Comparison of ENCODE assay signal across 22 cellular contexts in genomic region chr6:95176322-95176721, GRCh38.
"Had no signal": no experiment of that assay in that cellular context is flagged by ENCODE, and none has a peak within 500 bp of the region (broad histone marks: within the 10 kb centered on the region; RNA-seq: fewer than 3 reads in every experiment).

No MANE protein-coding gene starts in this region.

- H3K9me3 ChIP-seq: right atrium auricular region, suprapubic skin, thyroid gland had no signal

- H3K27ac ChIP-seq: coronary artery, foreskin keratinocyte, right atrium auricular region, suprapubic skin, thyroid gland had no signal

- H3K36me3 Mint-ChIP-seq: immature natural killer cell; naive B cell; stimulated activated effector memory CD8-positive, alpha-beta T cell treated with anti-CD3 and anti-CD28 coated beads, Interleukin-12 subunit alpha, Interleukin-12 subunit beta, amount 100 ng/mL, for 72 hours; type B pancreatic cell had no signal

- H3K27me3 Mint-ChIP-seq: naive B cell, type B pancreatic cell had no signal

- H3K27ac Mint-ChIP-seq: endodermal cell; immature natural killer cell; naive B cell; nephron progenitor cell; stimulated activated effector memory CD8-positive, alpha-beta T cell treated with anti-CD3 and anti-CD28 coated beads, Interleukin-12 subunit alpha, Interleukin-12 subunit beta, amount 100 ng/mL, for 72 hours; type B pancreatic cell had no signal

- H3K4me3 ChIP-seq: coronary artery, lung, right atrium auricular region, suprapubic skin, thyroid gland had no signal

- H3K9me3 Mint-ChIP-seq: endodermal cell; naive B cell; nephron progenitor cell; stimulated activated effector memory CD8-positive, alpha-beta T cell treated with anti-CD3 and anti-CD28 coated beads, Interleukin-12 subunit alpha, Interleukin-12 subunit beta, amount 100 ng/mL, for 72 hours; type B pancreatic cell had no signal

- DNase-seq: effector CD4-positive, alpha-beta T cell; endodermal cell; erythroblast; foreskin keratinocyte; immature natural killer cell; kidney; left colon; left ventricle myocardium superior; mesenchymal stem cell; naive B cell; nephron progenitor cell; posterior cingulate gyrus; small intestine; stimulated activated CD4-positive, alpha-beta T cell treated with anti-CD3 and anti-CD28 coated beads, Interleukin-2, amount 100 ng/mL, for 48 hours; stimulated activated naive CD8-positive, alpha-beta T cell treated with anti-CD3 and anti-CD28 coated beads, Interleukin-15, Interleukin-2, amounts not matched to agents 100 U/mL and 50 U/mL, for 24 hours; thyroid gland had no signal

- H3K27me3 ChIP-seq: foreskin keratinocyte, right atrium auricular region, suprapubic skin, thyroid gland had no signal

- H3K4me1 ChIP-seq: foreskin keratinocyte, right atrium auricular region, suprapubic skin, thyroid gland had no signal

- H3K4me3 Mint-ChIP-seq: endodermal cell; immature natural killer cell; naive B cell; nephron progenitor cell; stimulated activated effector memory CD8-positive, alpha-beta T cell treated with anti-CD3 and anti-CD28 coated beads, Interleukin-12 subunit alpha, Interleukin-12 subunit beta, amount 100 ng/mL, for 72 hours; type B pancreatic cell had no signal

- H3K36me3 ChIP-seq: right atrium auricular region, suprapubic skin, thyroid gland had no signal

- H3K4me1 Mint-ChIP-seq: endodermal cell; immature natural killer cell; naive B cell; nephron progenitor cell; stimulated activated effector memory CD8-positive, alpha-beta T cell treated with anti-CD3 and anti-CD28 coated beads, Interleukin-12 subunit alpha, Interleukin-12 subunit beta, amount 100 ng/mL, for 72 hours had no signal

- ATAC-seq: foreskin keratinocyte; left colon; left ventricle myocardium superior; stimulated activated effector memory CD8-positive, alpha-beta T cell treated with anti-CD3 and anti-CD28 coated beads, Interleukin-12 subunit alpha, Interleukin-12 subunit beta, amount 100 ng/mL, for 72 hours; stimulated activated naive CD8-positive, alpha-beta T cell treated with anti-CD3 and anti-CD28 coated beads, Interleukin-15, Interleukin-2, amounts not matched to agents 100 U/mL and 50 U/mL, for 24 hours had no signal
